ENCODE assay signal across 8 cellular contexts in the genomic region with DNA sequence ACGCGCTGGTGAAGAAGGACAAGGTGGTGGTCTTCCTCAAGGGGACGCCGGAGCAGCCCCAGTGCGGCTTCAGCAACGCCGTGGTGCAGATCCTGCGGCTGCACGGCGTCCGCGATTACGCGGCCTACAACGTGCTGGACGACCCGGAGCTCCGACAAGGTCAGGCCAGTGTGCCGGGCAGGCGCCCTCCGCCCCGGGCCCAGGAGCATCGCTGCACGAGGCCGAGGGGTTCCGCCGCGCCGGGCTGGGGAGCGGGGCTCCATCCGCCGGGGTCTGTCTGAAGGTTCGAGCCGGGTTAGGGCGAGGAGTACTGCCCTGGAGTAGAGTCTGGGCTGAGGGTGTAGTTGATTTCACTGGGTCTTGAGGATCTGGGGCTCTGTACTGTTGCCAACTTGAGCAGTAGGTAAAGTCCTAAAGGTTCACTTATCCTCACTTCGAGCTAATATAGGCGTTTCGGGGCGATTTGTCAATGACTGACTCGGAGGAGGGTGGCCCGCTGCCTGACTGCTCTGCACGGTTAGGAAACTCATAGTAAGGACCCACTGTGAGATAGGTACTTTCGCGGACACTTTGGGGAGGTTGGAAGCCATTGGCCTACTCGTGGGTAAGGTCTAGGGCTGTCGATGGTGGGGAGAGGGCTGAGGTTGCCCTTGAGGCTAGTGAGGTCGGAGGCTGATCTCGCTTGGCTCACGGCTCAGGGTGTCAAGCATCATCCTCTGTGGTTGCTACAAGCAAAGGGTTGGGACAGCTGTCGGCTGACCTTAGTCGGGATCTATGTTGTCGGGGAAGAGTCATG. TPM values are rescaled to one million over a fixed set of nuclear protein-coding genes. Genes with fewer than 3 reads are reported as not detected.
DNase-seq lines count a peak whose midpoint lies in the region; ATAC-seq and TF ChIP-seq lines count a peak whose summit lies in the region.

No MANE protein-coding gene starts in this region.

- peaks cover 45% of the 10 kb centered on the region for H4K20me1 ChIP-seq in OCI-LY3 (ENCODE audit: insufficient read depth, low read length)
- peaks cover 85% of the 10 kb centered on the region for H4K20me1 ChIP-seq in neural progenitor cell (ENCODE audit: low read depth)

- H3K4me3 ChIP-seq in OCI-LY3 (ENCODE audit: low read length), result peak overlapping the region; percentile 87
- peak overlapping the region; percentile 90 for H3K4me3 ChIP-seq in endodermal cell (ENCODE audit: low read length)
- peak overlapping the region; percentile 95 for H3K4me3 ChIP-seq in neural progenitor cell

- H3K27ac ChIP-seq in OCI-LY3 (ENCODE audit: low read length) (no peak overlapping the region), endodermal cell (ENCODE audit: low read depth, low read length) (no peak overlapping the region), neural progenitor cell (no peak overlapping the region)

- H3K9ac ChIP-seq in OCI-LY3 (ENCODE audit: low read length) (peak overlapping the region; percentile 76), endodermal cell (ENCODE audit: extremely low read depth, low read length, poor library complexity, severe bottlenecking) (peak overlapping the region; percentile 69), neural progenitor cell (peak overlapping the region; percentile 78)

- H2AFZ ChIP-seq in OCI-LY3 (ENCODE audit: low read depth, low read length) (no peak overlapping the region), neural progenitor cell (replicated peaks) (peak overlapping the region; percentile 29)

- H3K9me3 Mint-ChIP-seq in endodermal cell, result no peaks in the 10 kb centered on the region
- H3K9me3 Mint-ChIP-seq in neural progenitor cell, result no peaks in the 10 kb centered on the region

- H3K4me2 ChIP-seq in OCI-LY3 (ENCODE audit: low read length) (peak overlapping the region; percentile 79), neural progenitor cell (peak overlapping the region; percentile 94)

- peaks cover 3% of the 10 kb centered on the region for H3F3A ChIP-seq in neural progenitor cell (ENCODE audit: low read depth)

- H3K9me3 ChIP-seq in OCI-LY3 (ENCODE audit: insufficient read depth, low read length) (no peaks in the 10 kb centered on the region), endodermal cell (ENCODE audit: control insufficient read depth, low read length) (no peaks in the 10 kb centered on the region), neural progenitor cell (ENCODE audit: low read depth) (no peaks in the 10 kb centered on the region)

- TF ChIP-seq CTCF in OCI-LY3 (IDR thresholded peaks at IDR 0.05; ENCODE audit: low read depth, low read length), result no peak
- TF ChIP-seq CTCF in endodermal cell (conservative IDR thresholded peaks at IDR 0.05), result no peak
- no peak for TF ChIP-seq CTCF in neural progenitor cell (IDR thresholded peaks at IDR 0.05)

- H3K4me1 ChIP-seq in OCI-LY3 (ENCODE audit: low read length) (peaks cover 31% of the 10 kb centered on the region), endodermal cell (ENCODE audit: control insufficient read depth, insufficient read depth, low read length) (peaks cover 3% of the 10 kb centered on the region), neural progenitor cell (peaks cover 43% of the 10 kb centered on the region)

- ATAC-seq in GM21515 (IDR thresholded peaks at IDR 0.05; ENCODE audit: unreplicated experiment) (peak; percentile 1), HG03378 (IDR thresholded peaks at IDR 0.05; ENCODE audit: unreplicated experiment) (no peak)

- H3K36me3 Mint-ChIP-seq in endodermal cell (ENCODE audit: low read depth) (peaks cover 8% of the 10 kb centered on the region), neural progenitor cell (peaks cover 4% of the 10 kb centered on the region)

- DNase-seq in COLO668 (lab: John Stamatoyannopoulos, UW; ENCODE audit: unreplicated experiment) (peak; percentile 52), endodermal cell (no peak), neural progenitor cell (ENCODE audit: low spot score) (peak; percentile 25), putamen (ENCODE audit: low spot score) (no peak), H4 (ENCODE audit: low spot score) (no peak)

- H3K79me2 ChIP-seq in OCI-LY3 (ENCODE audit: low read length) (peaks cover 96% of the 10 kb centered on the region), neural progenitor cell (ENCODE audit: low read depth) (peaks cover 92% of the 10 kb centered on the region)

- H3K27ac Mint-ChIP-seq in endodermal cell (peak overlapping the region; percentile 87), neural progenitor cell (peak overlapping the region; percentile 76)

- H3K4me3 Mint-ChIP-seq in endodermal cell, result peak overlapping the region; percentile 80
- H3K4me3 Mint-ChIP-seq in neural progenitor cell, result peak overlapping the region; percentile 94

- H3K27me3 ChIP-seq in OCI-LY3 (ENCODE audit: low read depth, low read length) (no peaks in the 10 kb centered on the region), endodermal cell (ENCODE audit: control insufficient read depth, insufficient read depth, low read length, poor library complexity, severe bottlenecking) (no peaks in the 10 kb centered on the region), neural progenitor cell (no peaks in the 10 kb centered on the region)

- H3K27me3 Mint-ChIP-seq in endodermal cell (ENCODE audit: insufficient read depth) (no peaks in the 10 kb centered on the region), neural progenitor cell (ENCODE audit: insufficient read depth, low read depth) (no peaks in the 10 kb centered on the region)

- peaks cover 17% of the 10 kb centered on the region for H3K36me3 ChIP-seq in OCI-LY3 (replicated peaks; ENCODE audit: low read depth, low read length)
- peaks cover 14% of the 10 kb centered on the region for H3K36me3 ChIP-seq in endodermal cell (ENCODE audit: control insufficient read depth, insufficient read depth, low read length)
- peaks cover 4% of the 10 kb centered on the region for H3K36me3 ChIP-seq in neural progenitor cell

- peaks cover 47% of the 10 kb centered on the region for H3K4me1 Mint-ChIP-seq in endodermal cell
- peaks cover 49% of the 10 kb centered on the region for H3K4me1 Mint-ChIP-seq in neural progenitor cell

- 3 to 4% methylated on average over 28 to 52 of the region's 52 CpGs for WGBS in endodermal cell (ENCODE audit: insufficient coverage in 1 of 2, insufficient read length in 1 of 2), 2 experiments

RNA-seq across cellular contexts. Expression of a gene that starts 0.6 kb away (rescaled TPM):
- total RNA-seq in endodermal cell (10 to 100 TPM; 62.4 to 63.4 TPM), neural progenitor cell (ENCODE audit: low replicate concordance) (71.8 and 99.9 TPM in 2 replicates)
- polyA plus RNA-seq in endodermal cell (2013, experiment 1 of 2), result 73.3 TPM
- polyA plus RNA-seq in endodermal cell (2013, experiment 2 of 2), result 69.6 TPM
- 74.4 and 79.7 TPM in 2 replicates for total RNA-seq in H4 (2014; rRNA removed; shearing (Covaris generic))

RNA-seq across cellular contexts. Expression of a gene that starts 19.0 kb away (rescaled TPM):
- total RNA-seq in endodermal cell (1 to 10 TPM; 1.0 to 5.2 TPM), neural progenitor cell (ENCODE audit: low replicate concordance) (0.03 and 0.06 TPM in 2 replicates)
- 0.61 TPM for polyA plus RNA-seq in endodermal cell (2013, experiment 1 of 2)
- 0.87 TPM for polyA plus RNA-seq in endodermal cell (2013, experiment 2 of 2)
- 0.75 and 1.4 TPM in 2 replicates for total RNA-seq in H4 (2014; rRNA removed; shearing (Covaris generic))

Comparison
In these comparisons a context has a peak if more than half of its experiments do, and no peak if none do; other contexts are left out.
1. DNase-seq: peak in COLO668 (single experiment) and neural progenitor cell (single experiment); none in endodermal cell (single experiment), putamen (single experiment) and H4 (single experiment).
2. Peak in every context shown above with its lines, with median percentiles within 50 percentile points of each other: H3K4me3 ChIP-seq and H3K9ac ChIP-seq.